ENCODE assay signal across 15 cellular contexts in the genomic region with DNA sequence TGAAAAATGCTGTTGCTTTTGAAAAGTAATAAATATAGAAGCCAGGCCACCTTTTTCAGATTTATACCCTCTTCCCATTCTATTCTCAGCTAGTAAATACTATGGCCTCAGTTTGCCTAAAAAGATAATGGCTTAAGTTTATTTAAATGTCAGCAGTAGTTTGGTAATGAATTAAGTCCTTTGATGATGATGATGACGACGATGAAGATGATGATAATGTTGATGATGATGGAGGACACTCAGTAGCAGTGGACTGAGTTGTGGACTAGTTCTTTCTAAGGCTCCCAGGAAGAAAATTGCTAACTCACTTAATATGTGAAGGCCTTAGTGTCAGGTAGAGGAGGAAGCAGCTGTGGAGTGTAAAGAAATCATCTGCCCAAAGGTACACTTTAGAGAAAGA. TPM values are rescaled to one million over a fixed set of nuclear protein-coding genes. Genes with fewer than 3 reads are reported as not detected.
DNase-seq lines count a peak whose midpoint lies in the region; ATAC-seq and TF ChIP-seq lines count a peak whose summit lies in the region.
"Had no signal": no experiment of that assay in that cellular context is flagged by ENCODE, and none has a peak within 500 bp of the region (broad histone marks: within the 10 kb centered on the region; RNA-seq: fewer than 3 reads in every experiment).

No MANE protein-coding gene starts in this region.

- no peaks in the 10 kb centered on the region for H3K9me3 ChIP-seq in heart right ventricle
- H3K9me3 ChIP-seq in uterus = no peaks in the 10 kb centered on the region
- no peaks in the 10 kb centered on the region for H3K9me3 ChIP-seq in mesenchymal stem cell (ENCODE audit: control insufficient read depth, low read length)
- H3K9me3 ChIP-seq: MG63 had no signal

- H3K79me1 ChIP-seq in mesenchymal stem cell (replicated peaks; ENCODE audit: low read length, poor library complexity, severe bottlenecking) = peaks cover 46% of the 10 kb centered on the region

- H2AFZ ChIP-seq in mesenchymal stem cell (ENCODE audit: low read depth, low read length) = no peak overlapping the region
- H2AFZ ChIP-seq: GM23248 had no signal

- H3K4me1 ChIP-seq in heart right ventricle (peaks cover 49 to 99% (median 96%) of the 10 kb centered on the region in 9 donors), uterus (peaks cover 14 to 23% of the 10 kb centered on the region in 2 donors), foreskin keratinocyte (peaks cover 13% of the 10 kb centered on the region), mesenchymal stem cell (ENCODE audit: control insufficient read depth, insufficient read depth, low read depth, low read length) (peaks cover 26% of the 10 kb centered on the region)

- no peaks in the 10 kb centered on the region for H3K27me3 ChIP-seq in heart right ventricle
- no peaks in the 10 kb centered on the region for H3K27me3 ChIP-seq in uterus
- no peaks in the 10 kb centered on the region for H3K27me3 ChIP-seq in foreskin keratinocyte
- H3K27me3 ChIP-seq in mesenchymal stem cell (ENCODE audit: control insufficient read depth in 1 of 2, insufficient read depth in 1 of 2, low read length in 2 of 2) = no peaks in the 10 kb centered on the region
- H3K27me3 ChIP-seq: MG63 had no signal

- peak overlapping the region; percentile 93 for H3K27ac Mint-ChIP-seq in activated T-helper 2 cell treated with anti-CD3 and anti-CD28 coated beads, Interferon-gamma antibody, Interleukin-2, Interleukin-4, amounts not matched to agents 10 μg/mL and 5 μg/mL and 100 μg/mL, durations not matched to agents 14 hours and 24 hours and 36 hours
- peak overlapping the region in 9 of 10 donors; percentile 15 to 96 (median 91) for H3K27ac Mint-ChIP-seq in naive thymus-derived CD8-positive, alpha-beta T cell

- no peak overlapping the region for H3K14ac ChIP-seq in mesenchymal stem cell (ENCODE audit: low read length in 2 of 2)

- no peak overlapping the region for H4K91ac ChIP-seq in mesenchymal stem cell (ENCODE audit: low read length)

- TF ChIP-seq CTCF in heart right ventricle (IDR thresholded peaks at IDR 0.05) (no peak), uterus (IDR thresholded peaks at IDR 0.05) (no peak), foreskin keratinocyte (conservative IDR thresholded peaks at IDR 0.05) (no peak)

- H3K4me3 Mint-ChIP-seq in activated T-helper 2 cell treated with anti-CD3 and anti-CD28 coated beads, Interferon-gamma antibody, Interleukin-2, Interleukin-4, amounts not matched to agents 10 μg/mL and 5 μg/mL and 100 μg/mL, durations not matched to agents 14 hours and 24 hours and 36 hours (ENCODE audit: low read depth) = no peak overlapping the region
- H3K4me3 Mint-ChIP-seq in naive thymus-derived CD8-positive, alpha-beta T cell = peak overlapping the region in 6 of 10 donors; percentile 1 to 73 (median 52)

- POLR2A ChIA-PET in naive thymus-derived CD8-positive, alpha-beta T cell (lab: Charles Lee) = interaction anchor here (0.8 to 1.5 kb wide), 2 partner anchors 9 to 23 kb away, joined by 3 read pairs; no protein-coding TSS in a partner anchor

- H3K27me3 Mint-ChIP-seq in activated T-helper 2 cell treated with anti-CD3 and anti-CD28 coated beads, Interferon-gamma antibody, Interleukin-2, Interleukin-4, amounts not matched to agents 10 μg/mL and 5 μg/mL and 100 μg/mL, durations not matched to agents 14 hours and 24 hours and 36 hours (ENCODE audit: low read depth) = no peaks in the 10 kb centered on the region
- no peaks in the 10 kb centered on the region for H3K27me3 Mint-ChIP-seq in naive thymus-derived CD8-positive, alpha-beta T cell

- DNase-seq in heart right ventricle (no peak), left ventricle myocardium superior (no peak), uterus (no peak), foreskin keratinocyte (no peak), mesenchymal stem cell (no peak), DMS53 treated with DMSO at 0.1 percent for 48 hours (lab: John Stamatoyannopoulos, UW; ENCODE audit: unreplicated experiment) (no peak)
- DNase-seq in activated T-helper 2 cell treated with anti-CD3 and anti-CD28 coated beads, Interferon-gamma antibody, Interleukin-2, Interleukin-4, amounts not matched to agents 10 μg/mL and 5 μg/mL and 100 μg/mL, durations not matched to agents 14 hours and 24 hours and 36 hours (ENCODE audit: low spot score) = no peak
- no peak for DNase-seq in naive thymus-derived CD8-positive, alpha-beta T cell
- DNase-seq: activated CD8-positive, alpha-beta memory T cell treated with anti-CD3 and anti-CD28 coated beads, Interleukin-2, amount 50 U/mL, for 48 hours; effector memory CD4-positive, alpha-beta T cell; GM23248; kidney glomerular epithelial cell; MG63; NCI-H446 treated with DMSO at 0.1 percent for 48 hours; RPMI8226 had no signal

- no peak overlapping the region for H3K18ac ChIP-seq in mesenchymal stem cell (ENCODE audit: low read depth in 1 of 2, low read length in 2 of 2)

- no peak for TF ChIP-seq POLR2A in uterus (IDR thresholded peaks at IDR 0.05)

- no peak overlapping the region for H3K4me2 ChIP-seq in mesenchymal stem cell (ENCODE audit: low read length, poor library complexity, severe bottlenecking)

- H3K36me3 ChIP-seq in heart right ventricle = no peaks in the 10 kb centered on the region
- H3K36me3 ChIP-seq in uterus = no peaks in the 10 kb centered on the region
- no peaks in the 10 kb centered on the region for H3K36me3 ChIP-seq in mesenchymal stem cell (ENCODE audit: control insufficient read depth in 1 of 2, insufficient read depth in 2 of 2, low read depth in 1 of 2, low read length in 2 of 2)
- H3K36me3 ChIP-seq: MG63 had no signal

- 81 to 86% methylated on average over 2 of the region's 2 CpGs for WGBS in heart right ventricle, 2 donors
- WGBS in mesenchymal stem cell = 98% methylated on average over 2 of the region's 2 CpGs

- peaks cover 91% of the 10 kb centered on the region for H3K4me1 Mint-ChIP-seq in activated T-helper 2 cell treated with anti-CD3 and anti-CD28 coated beads, Interferon-gamma antibody, Interleukin-2, Interleukin-4, amounts not matched to agents 10 μg/mL and 5 μg/mL and 100 μg/mL, durations not matched to agents 14 hours and 24 hours and 36 hours (ENCODE audit: low read depth)
- H3K4me1 Mint-ChIP-seq in naive thymus-derived CD8-positive, alpha-beta T cell = peaks cover 61 to 98% (median 94%) of the 10 kb centered on the region in 4 donors

- no peak overlapping the region for H2BK5ac ChIP-seq in mesenchymal stem cell (ENCODE audit: low read depth, low read length, poor library complexity, severe bottlenecking)

- H2AK5ac ChIP-seq in mesenchymal stem cell (ENCODE audit: low read length, severe bottlenecking) = no peak overlapping the region

- no peak for ATAC-seq in heart right ventricle
- no peak for ATAC-seq in left ventricle myocardium superior
- no peak for ATAC-seq in naive thymus-derived CD8-positive, alpha-beta T cell
- no peak for ATAC-seq in foreskin keratinocyte

- intact Hi-C loops in heart right ventricle (cut with DNase I) (loop anchor here in 1 of 10 donors (5.0 kb wide), 1 partner anchor 37 kb away; no protein-coding TSS in a partner anchor), left ventricle myocardium superior (cut with micrococcal nuclease) (no loop called here), uterus (cut with DNase I; ENCODE audit: low total_unique reads) (no loop called here)
- intact Hi-C loops in activated T-helper 2 cell treated with anti-CD3 and anti-CD28 coated beads, Interferon-gamma antibody, Interleukin-2, Interleukin-4, amounts not matched to agents 10 μg/mL and 5 μg/mL and 100 μg/mL, durations not matched to agents 14 hours and 24 hours and 36 hours (cut with micrococcal nuclease) = no loop called here

- H2BK120ac ChIP-seq in mesenchymal stem cell (ENCODE audit: low read depth, low read length) = no peak overlapping the region

- H3K27ac ChIP-seq in heart right ventricle (peak overlapping the region in 9 of 10 donors; percentile 23 to 90 (median 72)), uterus (peak overlapping the region; percentile 63 to 67), foreskin keratinocyte (no peak overlapping the region), mesenchymal stem cell (ENCODE audit: low read length, poor library complexity, severe bottlenecking) (no peak overlapping the region)
- H3K27ac ChIP-seq: GM23248 had no signal

- H3K9ac ChIP-seq in mesenchymal stem cell (ENCODE audit: low read length) = no peak overlapping the region
- H3K9ac ChIP-seq: GM23248 had no signal

- no peaks in the 10 kb centered on the region for H3K9me3 Mint-ChIP-seq in activated T-helper 2 cell treated with anti-CD3 and anti-CD28 coated beads, Interferon-gamma antibody, Interleukin-2, Interleukin-4, amounts not matched to agents 10 μg/mL and 5 μg/mL and 100 μg/mL, durations not matched to agents 14 hours and 24 hours and 36 hours
- no peaks in the 10 kb centered on the region for H3K9me3 Mint-ChIP-seq in naive thymus-derived CD8-positive, alpha-beta T cell

- no peak overlapping the region for H4K8ac ChIP-seq in mesenchymal stem cell (ENCODE audit: low read length)

- H3K4me3 ChIP-seq in heart right ventricle (no peak overlapping the region), uterus (no peak overlapping the region), mesenchymal stem cell (ENCODE audit: insufficient read depth in 1 of 2, low read depth in 1 of 2, low read length in 2 of 2) (no peak overlapping the region)
- H3K4me3 ChIP-seq: GM23248, MG63 had no signal

- no peak overlapping the region for H2BK12ac ChIP-seq in mesenchymal stem cell (ENCODE audit: low read length in 2 of 2)

- H2BK15ac ChIP-seq in mesenchymal stem cell (ENCODE audit: low read depth, poor library complexity, severe bottlenecking) = no peak overlapping the region

- H3K23ac ChIP-seq in mesenchymal stem cell (ENCODE audit: low read length in 2 of 2) = no peak overlapping the region

- H3K4ac ChIP-seq in mesenchymal stem cell (ENCODE audit: low read depth in 1 of 2, low read length in 2 of 2) = no peak overlapping the region

- H3K36me3 Mint-ChIP-seq in activated T-helper 2 cell treated with anti-CD3 and anti-CD28 coated beads, Interferon-gamma antibody, Interleukin-2, Interleukin-4, amounts not matched to agents 10 μg/mL and 5 μg/mL and 100 μg/mL, durations not matched to agents 14 hours and 24 hours and 36 hours (ENCODE audit: low read depth) = peaks cover 21% of the 10 kb centered on the region
- H3K36me3 Mint-ChIP-seq in naive thymus-derived CD8-positive, alpha-beta T cell = peaks cover 0 to 3% (median 0%) of the 10 kb centered on the region in 3 donors

RNA-seq across cellular contexts. Expression of a gene that starts 23.5 kb away (rescaled TPM):
- total RNA-seq in heart right ventricle = 10 to 100 TPM; 18.0 to 46.3 (median 25.5) TPM
- polyA plus RNA-seq in heart right ventricle = 1 to 10 TPM; 5.9 to 8.4 TPM
- total RNA-seq in left ventricle myocardium superior = 21.4 TPM
- total RNA-seq in activated T-helper 2 cell treated with anti-CD3 and anti-CD28 coated beads, Interferon-gamma antibody, Interleukin-2, Interleukin-4, amounts not matched to agents 10 μg/mL and 5 μg/mL and 100 μg/mL, durations not matched to agents 14 hours and 24 hours and 36 hours = 46.6 and 46.7 TPM in 2 replicates
- 10 to 100 TPM; 34.7 to 38.8 TPM for total RNA-seq in naive thymus-derived CD8-positive, alpha-beta T cell
- 1 to 10 TPM; 4.5 to 6.8 (median 5.6) TPM for polyA plus RNA-seq in naive thymus-derived CD8-positive, alpha-beta T cell
- 10 to 100 TPM in 3 of 4 donors, 1 to 10 TPM in 1; 8.8 to 35.1 (median 17.6) TPM for total RNA-seq in uterus
- total RNA-seq in foreskin keratinocyte = 14.5 and 17.4 TPM in 2 replicates
- 5.4 and 5.9 TPM in 2 replicates for polyA plus RNA-seq in foreskin keratinocyte
- 8.9 TPM for polyA plus RNA-seq in mesenchymal stem cell (2013, experiment 1 of 2)
- polyA plus RNA-seq in mesenchymal stem cell (2013, experiment 2 of 2) = 9.1 TPM

Comparison
In these comparisons a context has a peak if more than half of its experiments do, and no peak if none do; other contexts are left out.
1. H3K27ac ChIP-seq: peak in heart right ventricle (9 of 10) and uterus (2 of 2); none in foreskin keratinocyte (single experiment) and mesenchymal stem cell (single experiment).